Comparison of ENCODE assay signal across 8 cellular contexts in the genomic region with DNA sequence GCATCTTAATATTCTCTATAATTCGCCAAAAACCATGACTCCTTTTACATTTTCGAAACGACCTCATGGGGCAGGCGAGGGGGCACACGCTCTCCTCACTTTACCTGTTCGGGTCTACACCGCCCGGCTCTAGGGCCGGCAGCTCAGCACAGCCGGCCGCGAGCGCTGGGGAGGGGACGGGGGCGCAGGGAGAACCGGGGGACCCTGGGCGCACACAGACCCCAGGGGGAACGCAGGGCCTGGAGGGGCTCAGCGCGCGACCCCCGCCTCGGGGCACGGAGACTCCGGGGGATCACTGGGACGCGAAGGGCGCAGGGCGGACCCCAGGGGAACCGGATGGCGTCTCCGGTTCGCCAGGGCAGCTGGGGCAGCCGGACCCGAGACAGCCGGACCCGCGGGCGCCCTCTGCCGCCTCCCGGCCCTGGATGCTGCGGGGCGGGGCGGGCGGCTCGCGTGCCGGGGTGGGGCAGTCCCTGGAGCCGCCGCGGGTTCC. TPM values are rescaled to one million over a fixed set of nuclear protein-coding genes. Genes with fewer than 3 reads are reported as not detected.
DNase-seq lines count a peak whose midpoint lies in the region; ATAC-seq and TF ChIP-seq lines count a peak whose summit lies in the region.

Gene AHRR, plus strand, starts transcription at position 482 of the 493 bp plus-strand sequence. CDS start 22,189 bp downstream, outside the sequence.

- H3K27ac Mint-ChIP-seq in CD8-positive, alpha-beta memory T cell: peak within 1 kb of the TSS in 2 of 8 donors; percentile 56 to 58

- no peak within 1 kb of the TSS for H3K27ac ChIP-seq in CD8-positive, alpha-beta memory T cell (ENCODE audit: low read depth, low read length)
- H3K27ac ChIP-seq in PC-9 (no peak within 1 kb of the TSS), smooth muscle cell (ENCODE audit: low read depth) (peak within 1 kb of the TSS; percentile 42)

- H3K79me2 ChIP-seq in PC-9 (ENCODE audit: low read depth): no peaks in the 10 kb centered on the region
- H3K79me2 ChIP-seq in smooth muscle cell (ENCODE audit: low read depth): peaks cover 40% of the 10 kb centered on the region

- POLR2A ChIA-PET in CD8-positive, alpha-beta memory T cell (lab: Charles Lee): no interaction called here
- POLR2A ChIA-PET in PC-9 (lab: Charles Lee; ENCODE audit: unreplicated experiment): interaction anchor here (0.6 kb wide), 2 partner anchors 58 to 239 kb away, joined by 3 read pairs; no protein-coding TSS in a partner anchor

- H3K27me3 Mint-ChIP-seq in CD8-positive, alpha-beta memory T cell: peaks cover 30 to 32% of the 10 kb centered on the region in 2 donors

- ATAC-seq in HG03175 (IDR thresholded peaks at IDR 0.05; ENCODE audit: unreplicated experiment): peak; percentile 56

- no peaks in the 10 kb centered on the region for H3K9me3 Mint-ChIP-seq in CD8-positive, alpha-beta memory T cell

- H4K20me1 ChIP-seq in PC-9 (ENCODE audit: insufficient read depth) (peaks cover 32% of the 10 kb centered on the region), smooth muscle cell (ENCODE audit: low read depth) (peaks cover 21% of the 10 kb centered on the region)

- H3K4me1 Mint-ChIP-seq in CD8-positive, alpha-beta memory T cell: peaks cover 2 to 26% (median 3%) of the 10 kb centered on the region in 3 donors

- 2% methylated on average over 18 of the region's 51 CpGs for WGBS in smooth muscle cell (ENCODE audit: low lambda C conversion rate)

- CTCF ChIA-PET in CD8-positive, alpha-beta memory T cell (lab: Charles Lee): interaction anchor here (1.3 kb wide), 1 partner anchor 103 kb away, joined by 3 read pairs; no protein-coding TSS in a partner anchor
- CTCF ChIA-PET in PC-9 (lab: Charles Lee): interaction anchor here (1.2 to 1.4 kb wide), 2 partner anchors 15 to 17 kb away, joined by 3 to 6 read pairs; no protein-coding TSS in a partner anchor

- no peaks in the 10 kb centered on the region for H3K36me3 ChIP-seq in CD8-positive, alpha-beta memory T cell (ENCODE audit: insufficient read depth, low read length)
- H3K36me3 ChIP-seq in PC-9 (ENCODE audit: low read depth) (no peaks in the 10 kb centered on the region), iPS-15b (ENCODE audit: control insufficient read depth, insufficient read depth, low read length) (peaks cover 4% of the 10 kb centered on the region), smooth muscle cell (ENCODE audit: low read depth) (no peaks in the 10 kb centered on the region)

- intact Hi-C loops in PC-9 (cut with micrococcal nuclease; ENCODE audit: unreplicated experiment): no loop called here

- H2AFZ ChIP-seq in PC-9 (no peak within 1 kb of the TSS), smooth muscle cell (ENCODE audit: low read depth) (no peak within 1 kb of the TSS)

- H3K9me2 ChIP-seq in PC-9 (ENCODE audit: insufficient read depth): no peaks in the 10 kb centered on the region

- peaks cover 0 to 6% (median 0%) of the 10 kb centered on the region in 3 donors for H3K36me3 Mint-ChIP-seq in CD8-positive, alpha-beta memory T cell

- peaks cover 12% of the 10 kb centered on the region for H3K27me3 ChIP-seq in CD8-positive, alpha-beta memory T cell (ENCODE audit: insufficient read depth, low read length, poor library complexity, severe bottlenecking)
- H3K27me3 ChIP-seq in PC-9 (ENCODE audit: insufficient read depth, low read depth): no peaks in the 10 kb centered on the region
- H3K27me3 ChIP-seq in iPS-15b (ENCODE audit: control insufficient read depth, insufficient read depth, low read length): peaks cover 45% of the 10 kb centered on the region
- H3K27me3 ChIP-seq in smooth muscle cell (ENCODE audit: low read depth): peaks cover 25% of the 10 kb centered on the region

- peak within 1 kb of the TSS; percentile 44 to 71 (median 59) for H3K4me3 Mint-ChIP-seq in CD8-positive, alpha-beta memory T cell

- H3K9ac ChIP-seq in iPS-15b (ENCODE audit: low read depth, low read length): peak within 1 kb of the TSS; percentile 54
- peak within 1 kb of the TSS; percentile 79 for H3K9ac ChIP-seq in smooth muscle cell (ENCODE audit: low read depth)

- H3K9me3 ChIP-seq in CD8-positive, alpha-beta memory T cell (ENCODE audit: low read length): no peaks in the 10 kb centered on the region
- H3K9me3 ChIP-seq in PC-9 (ENCODE audit: insufficient read depth, low read depth) (no peaks in the 10 kb centered on the region), iPS-15b (ENCODE audit: control insufficient read depth, insufficient read depth, low read length) (no peaks in the 10 kb centered on the region), smooth muscle cell (replicated peaks; ENCODE audit: low read depth) (no peaks in the 10 kb centered on the region)

- DNase-seq in CD8-positive, alpha-beta memory T cell: no peak
- DNase-seq in GM19238 (ENCODE audit: insufficient read length, low spot score) (peak; percentile 91), PC-9 (peak in 1 of 2 experiments; percentile 91), astrocyte of the hippocampus (ENCODE audit: low read depth, low spot score) (peak; percentile 92), smooth muscle cell (lab: John Stamatoyannopoulos, UW; ENCODE audit: unreplicated experiment) (peak; percentile 45), KG1 (lab: John Stamatoyannopoulos, UW) (no peak)

- H3F3A ChIP-seq in PC-9 (ENCODE audit: insufficient read depth, low read depth) (peaks cover 30% of the 10 kb centered on the region; the same call in 1 of the 2 replicates), smooth muscle cell (ENCODE audit: low read depth) (no peaks in the 10 kb centered on the region)

- H3K4me2 ChIP-seq in PC-9: peak within 1 kb of the TSS; percentile 55
- peak within 1 kb of the TSS; percentile 98 for H3K4me2 ChIP-seq in smooth muscle cell

- no peak within 1 kb of the TSS for H3K4me3 ChIP-seq in CD8-positive, alpha-beta memory T cell (ENCODE audit: low read length)
- H3K4me3 ChIP-seq in PC-9 (no peak within 1 kb of the TSS), iPS-15b (ENCODE audit: low read depth, low read length) (peak within 1 kb of the TSS; percentile 56), smooth muscle cell (peak within 1 kb of the TSS; percentile 84)

- BruUV-seq in PC-9 (replicated peaks; lab: Mats Ljungman, UMichigan): no TSS peak

- no peaks in the 10 kb centered on the region for H3K4me1 ChIP-seq in CD8-positive, alpha-beta memory T cell (ENCODE audit: insufficient read depth, low read length)
- H3K4me1 ChIP-seq in PC-9 (replicated peaks; ENCODE audit: insufficient read depth) (no peaks in the 10 kb centered on the region), iPS-15b (ENCODE audit: control insufficient read depth, insufficient read depth, low read length) (no peaks in the 10 kb centered on the region), smooth muscle cell (ENCODE audit: low read depth) (peaks cover 5% of the 10 kb centered on the region)

- peak; percentile 41; the same call in 1 of the 2 replicates for TF ChIP-seq CTCF in PC-9 (conservative IDR thresholded peaks at IDR 0.05)
- TF ChIP-seq CTCF in smooth muscle cell (IDR thresholded peaks at IDR 0.05; ENCODE audit: borderline replicate concordance, insufficient read depth, poor library complexity, severe bottlenecking): peak; percentile 45

RNA-seq across cellular contexts. Expression of gene AHRR, which starts in this region (rescaled TPM):
- total RNA-seq in CD8-positive, alpha-beta memory T cell: 10 to 100 TPM; 31.7 to 38.2 TPM
- not detected for polyA plus RNA-seq in CD8-positive, alpha-beta memory T cell
- total RNA-seq in PC-9 (2021) (7.2 and 13.6 TPM in 2 replicates), smooth muscle cell (14.4 and 23.4 TPM in 2 replicates)
- polyA plus RNA-seq in smooth muscle cell: 18.2 and 20.8 TPM in 2 replicates

Comparison
In these comparisons a context has a peak if more than half of its experiments do, and no peak if none do; other contexts are left out.
1. RNA of gene AHRR (polyA plus RNA-seq): 18.2 to 20.8 TPM in smooth muscle cell; not detected in CD8-positive, alpha-beta memory T cell (single experiment); every median in the first group is over 10 times any median in the second.
2. DNase-seq: peak in GM19238 (single experiment), astrocyte of the hippocampus (single experiment) and smooth muscle cell (single experiment); none in CD8-positive, alpha-beta memory T cell (0 of 5) and KG1 (single experiment).
3. H3K4me3 ChIP-seq: peak in iPS-15b (single experiment) and smooth muscle cell (single experiment); none in CD8-positive, alpha-beta memory T cell (single experiment) and PC-9 (single experiment).